ENCODE assay signal across 25 cellular contexts in genomic region chr19:27729332-27729731, GRCh38.
"Had no signal": no experiment of that assay in that cellular context is flagged by ENCODE, and none has a peak within 500 bp of the region (broad histone marks: within the 10 kb centered on the region; RNA-seq: fewer than 3 reads in every experiment).

No MANE protein-coding gene starts in this region.

- H3K36me3 ChIP-seq: suprapubic skin, upper lobe of right lung, uterus had no signal

- H3K27ac ChIP-seq: stomach, suprapubic skin, testis, thoracic aorta, thyroid gland, tibial artery, tibial nerve, transverse colon, upper lobe of left lung, upper lobe of right lung, uterus, vagina had no signal

- H3K4me3 ChIP-seq: stomach, suprapubic skin, testis, thoracic aorta, thyroid gland, tibial artery, tibial nerve, transverse colon, upper lobe of left lung, upper lobe of right lung, uterus, vagina had no signal

- H3K4me1 ChIP-seq: stomach, suprapubic skin, testis, thyroid gland, tibial artery, tibial nerve, transverse colon, upper lobe of left lung, upper lobe of right lung, uterus, vagina had no signal

- H3K9me3 ChIP-seq: testis, thyroid gland had no signal

- DNase-seq: stimulated activated CD4-positive, alpha-beta T cell treated with anti-CD3 and anti-CD28 coated beads, Interleukin-2, amount 100 ng/mL, for 48 hours; stimulated activated CD4-positive, alpha-beta T cell treated with anti-CD3 and anti-CD28 coated beads, Interleukin-4, amount 100 ng/mL, for 1 hour; stimulated activated CD4-positive, alpha-beta T cell treated with anti-CD3 and anti-CD28 coated beads, Interleukin-4, amount 100 ng/mL, for 24 hours; stimulated activated CD4-positive, alpha-beta T cell treated with anti-CD3 and anti-CD28 coated beads, Interleukin-4, amount 100 ng/mL, for 4 hours; stimulated activated CD8-positive, alpha-beta memory T cell treated with anti-CD3 and anti-CD28 coated beads, Interleukin-4, amount 100 ng/mL, for 48 hours; stimulated activated naive B cell treated with anti-CD40 and anti-IgM and Interleukin-4, amounts not matched to agents 10 μg/mL and 1 μg/mL and 100 μg/mL, for 72 hours; stimulated activated naive CD4-positive, alpha-beta T cell; stimulated activated naive CD4-positive, alpha-beta T cell treated with Interleukin-2 at 50 U/mL for 16 hours; stimulated activated naive CD8-positive, alpha-beta T cell treated with anti-CD3 and anti-CD28 coated beads, Interleukin-15, amount 100 ng/mL, for 72 hours; stimulated activated naive CD8-positive, alpha-beta T cell treated with anti-CD3 and anti-CD28 coated beads, Interleukin-15, Interleukin-2, amounts not matched to agents 100 U/mL and 50 U/mL, for 24 hours; stomach; substantia nigra; testis; thyroid gland; tibial artery; transverse colon; upper lobe of left lung; upper lobe of right lung; uterus had no signal

- ATAC-seq: stimulated activated effector memory CD8-positive, alpha-beta T cell treated with anti-CD3 and anti-CD28 coated beads, Interleukin-12 subunit alpha, Interleukin-12 subunit beta, amount 100 ng/mL, for 72 hours; stimulated activated memory B cell treated with anti-CD40 and anti-IgM and Interleukin-4, amounts not matched to agents 10 μg/mL and 1 μg/mL and 100 μg/mL, for 72 hours; stimulated activated naive B cell treated with anti-CD40 and anti-IgM and Interleukin-4, amounts not matched to agents 10 μg/mL and 1 μg/mL and 100 μg/mL, for 72 hours; stimulated activated naive CD8-positive, alpha-beta T cell treated with anti-CD3 and anti-CD28 coated beads, Interleukin-15, amount 100 ng/mL, for 72 hours; stimulated activated naive CD8-positive, alpha-beta T cell treated with anti-CD3 and anti-CD28 coated beads, Interleukin-15, Interleukin-2, amounts not matched to agents 100 U/mL and 50 U/mL, for 24 hours; upper lobe of right lung had no signal
